15 cellular contexts compared by ENCODE assay signal in the genomic region with DNA sequence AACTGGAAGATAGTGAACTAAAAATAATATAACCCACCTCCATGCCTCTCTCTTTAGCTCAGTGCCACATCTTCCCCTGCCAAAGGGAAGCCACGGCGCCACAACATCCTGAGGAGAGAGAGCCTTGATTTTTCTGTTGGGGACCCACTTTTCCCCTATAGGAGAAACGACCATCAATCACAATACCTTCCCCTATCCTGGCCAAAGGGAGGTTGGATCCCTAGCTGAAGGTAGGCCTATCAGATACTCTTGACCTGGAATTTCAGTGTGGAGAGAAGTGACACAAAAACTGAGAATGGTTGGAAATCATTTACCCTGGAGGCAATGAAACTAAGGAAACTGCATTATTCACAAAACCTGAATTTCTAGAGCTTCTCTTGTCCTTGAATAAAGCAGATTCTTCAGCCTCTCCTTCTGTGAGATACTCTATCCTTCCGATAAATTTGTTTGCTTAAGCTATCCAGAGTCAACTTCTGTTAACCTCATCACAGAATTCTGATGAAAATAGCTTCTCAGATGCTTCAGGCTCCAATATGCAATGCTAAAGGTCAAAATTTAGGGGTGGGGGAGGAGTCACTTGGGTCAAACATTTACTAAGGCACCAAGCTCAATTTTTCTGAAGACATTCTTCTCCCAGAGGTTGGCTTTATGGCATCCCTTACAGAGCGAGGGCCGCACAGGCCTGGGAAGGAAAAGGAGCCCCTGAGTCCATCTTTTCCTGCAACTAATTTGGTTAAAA.
"Had no signal": no experiment of that assay in that cellular context is flagged by ENCODE, and none has a peak within 500 bp of the region (broad histone marks: within the 10 kb centered on the region; RNA-seq: fewer than 3 reads in every experiment).

No MANE protein-coding gene starts in this region.

- H3K27me3 ChIP-seq: heart left ventricle, left lung had no signal

- ATAC-seq: activated naive CD8-positive, alpha-beta T cell treated with anti-CD3 and anti-CD28 coated beads, Interleukin-2, amount 50 U/mL, for 24 hours; effector memory CD8-positive, alpha-beta T cell; heart left ventricle; left lung; natural killer cell treated with Interleukin-12 subunit alpha and Interleukin-12 subunit beta and Interleukin-15 and Interleukin-18, amount 100 ng/mL, for 72 hours had no signal

- H3K36me3 ChIP-seq: heart left ventricle, left lung, thoracic aorta had no signal

- H3K4me3 ChIP-seq: heart left ventricle, left lung, thoracic aorta had no signal

- H3K27ac ChIP-seq: left lung, thoracic aorta had no signal

- H3K9me3 ChIP-seq: heart left ventricle, left lung, thoracic aorta had no signal

- DNase-seq: activated naive CD4-positive, alpha-beta T cell; activated naive CD8-positive, alpha-beta T cell treated with anti-CD3 and anti-CD28 coated beads, Interleukin-2, amount 50 U/mL, for 24 hours; activated T-cell treated with anti-CD3 and anti-CD28 coated beads for 4 hours; aorta; cerebellar nuclear complex; dermis blood vessel endothelial cell; effector memory CD8-positive, alpha-beta T cell; foreskin melanocyte; heart left ventricle; left lung; stimulated activated CD4-positive, alpha-beta T cell treated with anti-CD3 and anti-CD28 coated beads, Interleukin-12 subunit alpha, Interleukin-12 subunit beta, amount 100 ng/mL, for 4 hours; stimulated activated CD4-positive, alpha-beta T cell treated with anti-CD3 and anti-CD28 coated beads, Interleukin-2, amount 100 ng/mL, for 24 hours; T-helper 2 cell had no signal
